In the genomic region with DNA sequence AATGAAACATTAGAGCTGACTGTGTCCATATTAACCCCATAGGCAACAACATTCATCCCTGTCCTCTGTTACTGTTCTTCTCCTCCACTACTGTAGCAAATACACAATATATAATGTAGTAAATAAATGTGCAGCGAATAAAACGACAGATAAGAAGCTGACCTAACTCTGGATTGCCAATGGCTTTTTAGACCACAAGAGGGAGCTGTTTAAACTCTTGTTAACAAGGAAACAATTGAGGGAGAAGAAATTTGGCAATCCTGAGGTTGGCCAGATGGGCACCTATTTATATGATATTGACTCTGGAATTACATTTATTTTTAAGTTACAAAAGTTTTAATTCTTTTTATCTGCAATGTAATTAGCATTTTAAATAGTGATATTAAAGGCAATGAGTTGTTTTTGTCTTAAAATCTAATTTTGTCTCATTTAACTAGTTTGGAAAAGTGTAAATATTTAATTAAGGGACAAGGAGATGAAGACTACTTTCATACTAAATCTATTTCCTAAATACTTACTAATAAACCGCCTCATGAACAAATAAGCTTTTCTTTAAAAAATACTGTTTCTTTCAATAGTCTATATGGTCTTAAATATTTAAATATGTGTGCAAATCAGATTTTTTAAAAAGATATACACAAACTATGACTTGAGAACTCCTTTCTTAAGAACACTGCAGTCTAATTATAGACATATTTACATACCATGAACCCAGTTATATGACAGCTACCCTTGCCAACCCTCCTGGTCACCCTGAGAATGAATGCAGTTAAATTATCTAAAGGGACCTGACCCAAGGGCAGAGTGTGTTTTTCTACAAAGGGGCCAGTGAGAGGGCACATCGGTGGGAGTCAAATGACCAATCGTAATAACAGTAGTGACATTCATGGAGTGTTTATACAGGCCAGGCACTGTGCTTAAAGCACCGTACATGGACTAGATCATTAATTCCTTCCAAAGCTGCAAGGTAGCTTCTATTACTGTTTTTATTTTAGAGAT, we compare ENCODE assay signal across 7 cellular contexts. TPM values are rescaled to one million over a fixed set of nuclear protein-coding genes. Genes with fewer than 3 reads are reported as not detected.
DNase-seq lines count a peak whose midpoint lies in the region; ATAC-seq and TF ChIP-seq lines count a peak whose summit lies in the region.

No MANE protein-coding gene starts in this region.

- H3K4me2 ChIP-seq in DND-41 (ENCODE audit: insufficient read depth, low read length): no peak overlapping the region

- peak overlapping the region; percentile 28 for H3K27ac Mint-ChIP-seq in nephron progenitor cell
- H3K27ac Mint-ChIP-seq in activated T-helper 17 cell treated with anti-CD3 and anti-CD28 coated beads, Interleukin-2, amount 50 U/mL, for 72 hours: no peak overlapping the region

- no peaks in the 10 kb centered on the region for H3K9me3 Mint-ChIP-seq in nephron progenitor cell
- no peaks in the 10 kb centered on the region for H3K9me3 Mint-ChIP-seq in activated T-helper 17 cell treated with anti-CD3 and anti-CD28 coated beads, Interleukin-2, amount 50 U/mL, for 72 hours

- H3K27ac ChIP-seq in DND-41 (ENCODE audit: low read length): no peak overlapping the region

- H3K4me3 ChIP-seq in DND-41 (ENCODE audit: low read depth in 1 of 2, low read length in 2 of 2): no peak overlapping the region

- DNase-seq in DND-41: peak; percentile 18
- peak; percentile 58 for DNase-seq in NCI-H1048 (lab: John Stamatoyannopoulos, UW)
- DNase-seq in SK-MEL-5 (ENCODE audit: low read depth, low spot score): peak; percentile 89
- peak; percentile 30 for DNase-seq in nephron progenitor cell

- TF ChIP-seq CTCF in DND-41 (IDR thresholded peaks at IDR 0.05; ENCODE audit: borderline replicate concordance, extremely low read depth, low read length, poor library complexity, severe bottlenecking) (peak; percentile 85), nephron progenitor cell (IDR thresholded peaks at IDR 0.05) (peak; percentile 89)

- H3K27me3 Mint-ChIP-seq in nephron progenitor cell (ENCODE audit: low read depth, poor library complexity): peaks cover 7% of the 10 kb centered on the region
- H3K27me3 Mint-ChIP-seq in activated T-helper 17 cell treated with anti-CD3 and anti-CD28 coated beads, Interleukin-2, amount 50 U/mL, for 72 hours: peaks cover 14% of the 10 kb centered on the region

- peaks cover 14% of the 10 kb centered on the region for H3K4me1 Mint-ChIP-seq in nephron progenitor cell
- no peaks in the 10 kb centered on the region for H3K4me1 Mint-ChIP-seq in activated T-helper 17 cell treated with anti-CD3 and anti-CD28 coated beads, Interleukin-2, amount 50 U/mL, for 72 hours

- no peaks in the 10 kb centered on the region for H3K79me2 ChIP-seq in DND-41 (ENCODE audit: insufficient read depth, low read length)

- H3K9me3 ChIP-seq in DND-41 (ENCODE audit: insufficient read depth, low read length, severe bottlenecking): peaks cover 2% of the 10 kb centered on the region

- no peaks in the 10 kb centered on the region for H4K20me1 ChIP-seq in DND-41 (ENCODE audit: insufficient read depth, low read length)

- no peak overlapping the region for H3K4me3 Mint-ChIP-seq in nephron progenitor cell
- no peak overlapping the region for H3K4me3 Mint-ChIP-seq in activated T-helper 17 cell treated with anti-CD3 and anti-CD28 coated beads, Interleukin-2, amount 50 U/mL, for 72 hours

- H3K27me3 ChIP-seq in DND-41 (ENCODE audit: insufficient read depth, low read length, poor library complexity): no peaks in the 10 kb centered on the region

- H3K36me3 Mint-ChIP-seq in nephron progenitor cell (ENCODE audit: low read depth): no peaks in the 10 kb centered on the region
- no peaks in the 10 kb centered on the region for H3K36me3 Mint-ChIP-seq in activated T-helper 17 cell treated with anti-CD3 and anti-CD28 coated beads, Interleukin-2, amount 50 U/mL, for 72 hours (ENCODE audit: low read depth)

- in situ Hi-C loops in SK-MEL-5 (cut with HindIII; ENCODE audit: low pct_unique_long_range_greater_than_20kb, low sequenced_read_pairs): loop anchor here (25.0 kb wide), 1 partner anchor 227 kb away; a partner anchor contains a TSS

- no peak overlapping the region for H3K9ac ChIP-seq in DND-41 (ENCODE audit: low read depth, low read length)

- ATAC-seq in DND-41 (ENCODE audit: insufficient read depth, low read depth): peak; percentile 67; the same call in 2 of the 3 replicates
- peak; percentile 72 for ATAC-seq in GM21528 (IDR thresholded peaks at IDR 0.05; ENCODE audit: low FRiP score, unreplicated experiment)
- peak; percentile 45 for ATAC-seq in esophagus mucosa
- ATAC-seq in activated T-helper 17 cell treated with anti-CD3 and anti-CD28 coated beads, Interleukin-2, amount 50 U/mL, for 72 hours (replicated peaks): no peak

- H3K36me3 ChIP-seq in DND-41 (ENCODE audit: insufficient read depth, low read length): no peaks in the 10 kb centered on the region

- H3K4me1 ChIP-seq in DND-41 (ENCODE audit: insufficient read depth, low read length): no peaks in the 10 kb centered on the region

- no peak overlapping the region; the same call in 1 of the 2 replicates for H2AFZ ChIP-seq in DND-41 (ENCODE audit: low read depth, low read length)

RNA-seq across cellular contexts. Expression of a gene that starts 52.9 kb away (rescaled TPM):
- total RNA-seq in SK-MEL-5 (2014; rRNA removed; shearing (Covaris generic)): 30.6 and 31.7 TPM in 2 replicates
- 28.0 and 51.1 TPM in 2 replicates for polyA plus RNA-seq in SK-MEL-5 (2015; cell fraction: cytosol; rRNA removed)
- 27.9 and 54.9 TPM in 2 replicates for polyA plus RNA-seq in SK-MEL-5 (2015; cell fraction: nucleus; rRNA removed)
- total RNA-seq in esophagus mucosa: 12.4 TPM
- 10 to 100 TPM; 19.0 to 27.0 TPM for total RNA-seq in activated T-helper 17 cell treated with anti-CD3 and anti-CD28 coated beads, Interleukin-2, amount 50 U/mL, for 72 hours

Comparison
In these comparisons a context has a peak if more than half of its experiments do, and no peak if none do; other contexts are left out.
1. DNase-seq: peak in every context shown above with its lines; median percentile 89 in SK-MEL-5; 58 in NCI-H1048; 30 in nephron progenitor cell; 18 in DND-41.